ENCODE assay signal across 31 cellular contexts in the genomic region with DNA sequence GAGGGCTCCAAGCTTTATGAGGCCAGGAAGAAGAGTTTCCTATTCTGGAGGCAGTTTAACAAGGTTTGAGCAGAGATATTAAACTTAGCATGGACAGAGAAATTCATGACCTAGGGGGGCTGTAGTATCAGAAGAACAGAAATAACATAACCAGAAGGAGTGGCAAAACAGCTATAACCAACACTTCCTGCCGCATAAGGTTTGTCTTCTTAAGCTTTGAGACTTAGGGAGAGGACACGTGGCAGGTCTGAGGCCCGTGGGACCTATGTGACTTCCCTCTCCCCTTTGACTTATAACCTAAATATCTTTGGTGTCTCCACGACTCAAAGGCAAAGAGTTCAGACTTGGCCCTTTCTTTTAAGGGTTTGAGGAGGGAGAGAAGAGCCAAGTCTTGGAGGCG.
"Had no signal": no experiment of that assay in that cellular context is flagged by ENCODE, and none has a peak within 500 bp of the region (broad histone marks: within the 10 kb centered on the region; RNA-seq: fewer than 3 reads in every experiment).

No MANE protein-coding gene starts in this region.

- DNase-seq: activated CD4-positive, alpha-beta T cell treated with anti-CD3 and anti-CD28 coated beads for 36 hours; activated CD4-positive, CD25-positive, alpha-beta regulatory T cell; activated CD8-positive, alpha-beta memory T cell treated with anti-CD3 and anti-CD28 coated beads, Interleukin-2, amount 50 U/mL, for 48 hours; activated gamma-delta T cell; activated naive CD4-positive, alpha-beta T cell treated with anti-CD3 and anti-CD28 coated beads, Interleukin-2, amount 10 ng/mL, durations not matched to agents 7 days and 5 days; activated T-cell treated with anti-CD3 and anti-CD28 coated beads, Interleukin-2, amount 50 U/mL, for 24 hours; anterior cingulate cortex; dermis blood vessel endothelial cell; effector CD4-positive, alpha-beta T cell; esophagus squamous epithelium; foreskin melanocyte; left ventricle myocardium inferior; naive B cell; nucleus accumbens; retina; stimulated activated CD4-positive, alpha-beta T cell treated with anti-CD3 and anti-CD28 coated beads, Interleukin-12 subunit alpha, Interleukin-12 subunit beta, amount 100 ng/mL, for 4 hours; stimulated activated CD4-positive, alpha-beta T cell treated with anti-CD3 and anti-CD28 coated beads, Interleukin-4, amount 100 ng/mL, for 1 hour had no signal

- H3K36me3 Mint-ChIP-seq: activated naive CD4-positive, alpha-beta T cell treated with anti-CD3 and anti-CD28 coated beads, Interleukin-2, amount 10 ng/mL, durations not matched to agents 7 days and 5 days; naive B cell; stimulated activated memory B cell treated with anti-CD40 and anti-IgM and Interleukin-4, amounts not matched to agents 10 μg/mL and 1 μg/mL and 100 μg/mL, for 72 hours had no signal

- H3K9me3 ChIP-seq: esophagus squamous epithelium, left ventricle myocardium inferior, pancreas, prostate gland, suprapubic skin, tibial nerve had no signal

- FAIRE-seq: bronchial epithelial cell, colon, endometrium, islet of Langerhans, pancreas had no signal

- H3K9me3 Mint-ChIP-seq: activated naive CD4-positive, alpha-beta T cell treated with anti-CD3 and anti-CD28 coated beads, Interleukin-2, amount 10 ng/mL, durations not matched to agents 7 days and 5 days; activated T-cell treated with anti-CD3 and anti-CD28 coated beads, Interleukin-2, amount 50 U/mL, for 24 hours; naive B cell; stimulated activated memory B cell treated with anti-CD40 and anti-IgM and Interleukin-4, amounts not matched to agents 10 μg/mL and 1 μg/mL and 100 μg/mL, for 72 hours had no signal

- H3K27ac ChIP-seq: epithelial cell of prostate, esophagus squamous epithelium, left ventricle myocardium inferior, pancreas, prostate gland, skin epidermis, suprapubic skin, tibial nerve had no signal

- H3K4me3 Mint-ChIP-seq: activated CD4-positive, alpha-beta T cell treated with anti-CD3 and anti-CD28 coated beads for 36 hours; activated naive CD4-positive, alpha-beta T cell treated with anti-CD3 and anti-CD28 coated beads, Interleukin-2, amount 10 ng/mL, durations not matched to agents 7 days and 5 days; activated T-cell treated with anti-CD3 and anti-CD28 coated beads, Interleukin-2, amount 50 U/mL, for 24 hours; neural crest cell; stimulated activated memory B cell treated with anti-CD40 and anti-IgM and Interleukin-4, amounts not matched to agents 10 μg/mL and 1 μg/mL and 100 μg/mL, for 72 hours had no signal

- H3K27me3 ChIP-seq: esophagus squamous epithelium, pancreas, suprapubic skin, tibial nerve had no signal

- H3K4me1 ChIP-seq: left ventricle myocardium inferior, pancreas, prostate gland had no signal

- H3K4me3 ChIP-seq: esophagus squamous epithelium, left ventricle myocardium inferior, lung, pancreas, prostate gland, skin epidermis, suprapubic skin, tibial nerve had no signal

- H3K27me3 Mint-ChIP-seq: activated CD4-positive, alpha-beta T cell treated with anti-CD3 and anti-CD28 coated beads for 36 hours; activated naive CD4-positive, alpha-beta T cell treated with anti-CD3 and anti-CD28 coated beads, Interleukin-2, amount 10 ng/mL, durations not matched to agents 7 days and 5 days; activated T-cell treated with anti-CD3 and anti-CD28 coated beads, Interleukin-2, amount 50 U/mL, for 24 hours; stimulated activated memory B cell treated with anti-CD40 and anti-IgM and Interleukin-4, amounts not matched to agents 10 μg/mL and 1 μg/mL and 100 μg/mL, for 72 hours had no signal

- H3K27ac Mint-ChIP-seq: activated CD4-positive, alpha-beta T cell treated with anti-CD3 and anti-CD28 coated beads for 36 hours; activated naive CD4-positive, alpha-beta T cell treated with anti-CD3 and anti-CD28 coated beads, Interleukin-2, amount 10 ng/mL, durations not matched to agents 7 days and 5 days; activated T-cell treated with anti-CD3 and anti-CD28 coated beads, Interleukin-2, amount 50 U/mL, for 24 hours; stimulated activated memory B cell treated with anti-CD40 and anti-IgM and Interleukin-4, amounts not matched to agents 10 μg/mL and 1 μg/mL and 100 μg/mL, for 72 hours had no signal

- ATAC-seq: activated CD4-positive, alpha-beta T cell treated with anti-CD3 and anti-CD28 coated beads for 36 hours; pancreas; sciatic nerve; stimulated activated memory B cell treated with anti-CD40 and anti-IgM and Interleukin-4, amounts not matched to agents 10 μg/mL and 1 μg/mL and 100 μg/mL, for 72 hours had no signal

- H3K36me3 ChIP-seq: esophagus squamous epithelium, left ventricle myocardium inferior, pancreas, prostate gland, suprapubic skin, tibial nerve had no signal
